ENCODE assay signal across 15 cellular contexts in genomic region chr1:3169621-3170356, GRCh38.
DNase-seq lines count a peak whose midpoint lies in the region; TF ChIP-seq lines count a peak whose summit lies in the region.
"Had no signal": no experiment of that assay in that cellular context is flagged by ENCODE, and none has a peak within 500 bp of the region (broad histone marks: within the 10 kb centered on the region; RNA-seq: fewer than 3 reads in every experiment).

No MANE protein-coding gene starts in this region.

- no peaks in the 10 kb centered on the region for H3K27me3 ChIP-seq in esophagus muscularis mucosa
- no peaks in the 10 kb centered on the region for H3K27me3 ChIP-seq in parathyroid adenoma (ENCODE audit: control insufficient read depth, insufficient read depth, low read length)
- no peaks in the 10 kb centered on the region for H3K27me3 ChIP-seq in tibial artery
- H3K27me3 ChIP-seq in ovary: no peaks in the 10 kb centered on the region
- H3K27me3 ChIP-seq: BE2C, SJSA1 had no signal

- H3K4me1 ChIP-seq in esophagus muscularis mucosa (peaks cover 48 to 57% (median 51%) of the 10 kb centered on the region in 4 donors), parathyroid adenoma (peaks cover 8% of the 10 kb centered on the region), tibial artery (peaks cover 6 to 75% (median 67%) of the 10 kb centered on the region in 4 donors), ovary (ENCODE audit: insufficient read depth) (peaks cover 15% of the 10 kb centered on the region)
- H3K4me1 ChIP-seq: BE2C, SJSA1 had no signal

- H3K27ac ChIP-seq in esophagus muscularis mucosa (replicated peaks in 1 of 4): peak overlapping the region in 3 of 4 donors; percentile 77 to 83 (median 83)
- no peak overlapping the region for H3K27ac ChIP-seq in parathyroid adenoma
- H3K27ac ChIP-seq in tibial artery: peak overlapping the region; percentile 88
- peak overlapping the region in 1 of 2 donors; percentile 79 for H3K27ac ChIP-seq in ovary
- H3K27ac ChIP-seq: SJSA1 had no signal

- no peak overlapping the region for H3K9ac ChIP-seq in parathyroid adenoma

- H3K9me3 ChIP-seq in esophagus muscularis mucosa: no peaks in the 10 kb centered on the region
- H3K9me3 ChIP-seq in parathyroid adenoma (ENCODE audit: control insufficient read depth, low read length): no peaks in the 10 kb centered on the region
- no peaks in the 10 kb centered on the region for H3K9me3 ChIP-seq in tibial artery
- no peaks in the 10 kb centered on the region for H3K9me3 ChIP-seq in ovary
- H3K9me3 ChIP-seq: BE2C, SJSA1 had no signal

- H3K79me2 ChIP-seq in parathyroid adenoma: no peaks in the 10 kb centered on the region

- peak overlapping the region; percentile 72 for H3K4me2 ChIP-seq in parathyroid adenoma (ENCODE audit: low read length)

- TF ChIP-seq EP300 in esophagus muscularis mucosa (IDR thresholded peaks at IDR 0.05) (no peak), ovary (IDR thresholded peaks at IDR 0.05) (no peak)

- H2AFZ ChIP-seq in parathyroid adenoma: peak overlapping the region; percentile 93

- intact Hi-C loops in esophagus muscularis mucosa (cut with DNase I) (loop anchor here (5.0 kb wide), 1 partner anchor 148 kb away; no protein-coding TSS in a partner anchor), tibial artery (cut with DNase I; ENCODE audit: low total_unique reads) (loop anchor here (1.0 to 5.0 kb wide), 3 partner anchors 42 to 97 kb away; no protein-coding TSS in a partner anchor), posterior cingulate gyrus (cut with DNase I) (loop anchor here (5.0 kb wide), 1 partner anchor 48 kb away; no protein-coding TSS in a partner anchor), ovary (cut with DNase I) (loop anchor here in 1 of 4 donors (5.0 kb wide), 1 partner anchor 97 kb away; no protein-coding TSS in a partner anchor)

- TF ChIP-seq CTCF in esophagus muscularis mucosa (IDR thresholded peaks at IDR 0.05) (no peak), parathyroid adenoma (IDR thresholded peaks at IDR 0.05) (no peak), tibial artery (IDR thresholded peaks at IDR 0.05) (no peak), ovary (IDR thresholded peaks at IDR 0.05) (no peak)

- 71% methylated on average over 30 of the region's 36 CpGs for WGBS in esophagus muscularis mucosa
- WGBS in ovary, 3 donors: 54 to 60% (median 54%) methylated on average over 36 of the region's 36 CpGs

- H3K4me3 ChIP-seq in esophagus muscularis mucosa: peak overlapping the region in 2 of 4 donors; percentile 52 to 55
- H3K4me3 ChIP-seq in parathyroid adenoma (ENCODE audit: low read depth, low read length): no peak overlapping the region
- H3K4me3 ChIP-seq in tibial artery: peak overlapping the region in 1 of 2 donors; percentile 0
- no peak overlapping the region for H3K4me3 ChIP-seq in ovary
- H3K4me3 ChIP-seq: SJSA1 had no signal

- no peak for TF ChIP-seq POLR2A in esophagus muscularis mucosa (IDR thresholded peaks at IDR 0.05; ENCODE audit: low read depth)
- no peak for TF ChIP-seq POLR2A in ovary (IDR thresholded peaks at IDR 0.05)

- peak; percentile 19 for DNase-seq in NCI-H1092 treated with DMSO at 0.1 percent for 48 hours (lab: John Stamatoyannopoulos, UW)
- DNase-seq in NCI-H1092 (lab: John Stamatoyannopoulos, UW): no peak
- DNase-seq in esophagus muscularis mucosa (ENCODE audit: extremely low spot score): no peak
- DNase-seq in tibial artery: no peak
- no peak for DNase-seq in posterior cingulate gyrus
- DNase-seq in ovary: no peak
- no peak for DNase-seq in NCI-H1048 (lab: John Stamatoyannopoulos, UW)
- DNase-seq: 8988T; activated CD4-positive, CD25-positive, alpha-beta regulatory T cell treated with anti-CD3 and anti-CD28 coated beads, Interleukin-2, amount 50 U/mL, for 72 hours; Karpas-422; NCI-H1417 treated with DMSO at 0.1 percent for 48 hours; stimulated activated CD4-positive, alpha-beta T cell treated with anti-CD3 and anti-CD28 coated beads, Interleukin-4, amount 100 ng/mL, for 24 hours had no signal

- H3K36me3 ChIP-seq in esophagus muscularis mucosa (no peaks in the 10 kb centered on the region), parathyroid adenoma (ENCODE audit: control insufficient read depth, insufficient read depth, low read length) (no peaks in the 10 kb centered on the region), tibial artery (no peaks in the 10 kb centered on the region), ovary (no peaks in the 10 kb centered on the region)
- H3K36me3 ChIP-seq: BE2C, SJSA1 had no signal
